ENCODE assay signal across 1 cellular context in the genomic region with DNA sequence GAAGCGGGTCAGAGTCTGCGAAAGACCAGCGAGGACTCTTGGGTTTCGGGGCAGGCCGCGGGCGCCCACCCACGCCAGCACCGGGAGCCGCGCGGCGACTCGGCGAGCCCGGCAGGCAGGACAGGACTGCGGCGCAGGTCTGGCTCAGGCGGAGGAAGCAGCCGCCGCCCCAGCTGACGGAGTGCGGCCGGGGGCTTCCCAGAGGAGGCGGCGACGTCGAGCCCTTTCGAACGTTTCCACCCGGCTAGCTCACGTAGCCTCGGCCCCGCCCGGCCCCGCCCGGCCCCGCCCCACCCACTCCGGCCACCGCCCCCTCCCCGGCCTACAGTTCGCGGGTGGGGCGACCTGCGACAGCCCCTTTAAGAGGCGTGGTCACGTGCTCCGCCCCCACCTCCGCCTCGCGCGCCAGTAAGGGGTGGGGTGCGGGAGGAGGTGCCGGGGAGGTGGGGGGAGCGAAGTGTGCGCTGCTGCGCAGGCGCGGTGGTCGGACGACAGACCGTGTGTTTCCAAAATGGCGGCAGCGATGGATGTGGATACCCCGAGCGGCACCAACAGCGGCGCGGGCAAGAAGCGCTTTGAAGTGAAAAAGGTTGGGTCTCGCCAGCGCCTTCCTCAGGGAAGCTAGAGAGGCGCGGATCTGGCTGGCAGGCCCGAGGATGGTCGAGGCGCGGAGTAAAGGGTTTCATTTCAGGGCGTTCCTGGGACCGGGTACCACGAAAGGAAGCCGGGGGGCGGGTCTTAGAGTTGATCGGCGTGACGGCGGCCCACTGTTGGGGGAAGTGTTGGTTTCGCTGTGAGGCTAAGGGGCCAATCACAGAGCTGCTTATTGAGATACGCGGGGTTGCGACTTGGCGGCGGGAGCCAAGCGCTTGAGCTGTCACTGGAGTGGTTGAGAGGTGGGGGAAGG.
TF ChIP-seq lines count a peak whose summit lies in the region.

A gene (plus strand): TSS at position 491 of the 907 bp plus-strand sequence. CDS start 21 bp downstream, at position 512.

TF ChIP-seq in K562, 482 proteins besides CTCF, POLR2A, EP300 and RAD21 (continued from another document and continues in another):
- TF ChIP-seq NCOA2 (IDR thresholded peaks at IDR 0.05; ENCODE audit: partially characterized antibody in 2 of 2) (no peak), RB1 (IDR thresholded peaks at IDR 0.05; ENCODE audit: low read depth) (peak; percentile 52; the same call in 1 of the 2 replicates), NCOA1 (IDR thresholded peaks at IDR 0.05; ENCODE audit: low read depth) (no peak), GATAD2A (IDR thresholded peaks at IDR 0.05) (no peak), GTF2E2 (tag; IDR thresholded peaks at IDR 0.05) (peak; percentile 27; the same call in 1 of the 2 replicates), ZNF282 (CRISPR knock-in tag; IDR thresholded peaks at IDR 0.05) (no peak), E2F3 (CRISPR knock-in tag; IDR thresholded peaks at IDR 0.05) (no peak), KDM2B (CRISPR knock-in tag; IDR thresholded peaks at IDR 0.05) (no peak), GTF2F1 (IDR thresholded peaks at IDR 0.05; ENCODE audit: low read depth, low read length) (0 out of 2 replicates have a peak, but pooled peaks have one; percentile 27), KAT7 (CRISPR knock-in tag; IDR thresholded peaks at IDR 0.05; ENCODE audit: borderline replicate concordance) (peak; percentile 57; the same call in 1 of the 2 replicates), NBN (IDR thresholded peaks at IDR 0.05; ENCODE audit: low read depth) (0 out of 2 replicates have a peak, but pooled peaks have one; percentile 31), PTRF (tag; IDR thresholded peaks at IDR 0.05) (no peak), ZNF217 (CRISPR knock-in tag; IDR thresholded peaks at IDR 0.05) (no peak), ZNF184 (CRISPR knock-in tag; IDR thresholded peaks at IDR 0.05) (no peak), KDM5B (IDR thresholded peaks at IDR 0.05; ENCODE audit: insufficient replicate concordance, low read depth, low read length) (peak; percentile 83), ZNF41 (CRISPR knock-in tag; conservative IDR thresholded peaks at IDR 0.05) (no peak), ZBTB17 (CRISPR knock-in tag; IDR thresholded peaks at IDR 0.05) (no peak; the same call in 1 of the 2 replicates), ZNF408 (CRISPR knock-in tag; IDR thresholded peaks at IDR 0.05; ENCODE audit: low read depth) (no peak)
- TF ChIP-seq, protein P1, sequence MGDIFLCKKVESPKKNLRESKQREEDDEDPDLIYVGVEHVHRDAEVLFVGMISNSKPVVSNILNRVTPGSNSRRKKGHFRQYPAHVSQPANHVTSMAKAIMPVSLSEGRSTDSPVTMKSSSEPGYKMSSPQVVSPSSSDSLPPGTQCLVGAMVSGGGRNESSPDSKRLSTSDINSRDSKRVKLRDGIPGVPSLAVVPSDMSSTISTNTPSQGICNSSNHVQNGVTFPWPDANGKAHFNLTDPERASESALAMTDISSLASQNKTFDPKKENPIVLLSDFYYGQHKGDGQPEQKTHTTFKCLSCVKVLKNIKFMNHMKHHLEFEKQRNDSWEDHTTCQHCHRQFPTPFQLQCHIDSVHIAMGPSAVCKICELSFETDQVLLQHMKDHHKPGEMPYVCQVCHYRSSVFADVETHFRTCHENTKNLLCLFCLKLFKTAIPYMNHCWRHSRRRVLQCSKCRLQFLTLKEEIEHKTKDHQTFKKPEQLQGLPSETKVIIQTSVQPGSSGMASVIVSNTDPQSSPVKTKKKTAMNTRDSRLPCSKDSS (IDR thresholded peaks at IDR 0.05; ENCODE audit: low read depth, partially characterized antibody): no peak
- TF ChIP-seq, protein P2, sequence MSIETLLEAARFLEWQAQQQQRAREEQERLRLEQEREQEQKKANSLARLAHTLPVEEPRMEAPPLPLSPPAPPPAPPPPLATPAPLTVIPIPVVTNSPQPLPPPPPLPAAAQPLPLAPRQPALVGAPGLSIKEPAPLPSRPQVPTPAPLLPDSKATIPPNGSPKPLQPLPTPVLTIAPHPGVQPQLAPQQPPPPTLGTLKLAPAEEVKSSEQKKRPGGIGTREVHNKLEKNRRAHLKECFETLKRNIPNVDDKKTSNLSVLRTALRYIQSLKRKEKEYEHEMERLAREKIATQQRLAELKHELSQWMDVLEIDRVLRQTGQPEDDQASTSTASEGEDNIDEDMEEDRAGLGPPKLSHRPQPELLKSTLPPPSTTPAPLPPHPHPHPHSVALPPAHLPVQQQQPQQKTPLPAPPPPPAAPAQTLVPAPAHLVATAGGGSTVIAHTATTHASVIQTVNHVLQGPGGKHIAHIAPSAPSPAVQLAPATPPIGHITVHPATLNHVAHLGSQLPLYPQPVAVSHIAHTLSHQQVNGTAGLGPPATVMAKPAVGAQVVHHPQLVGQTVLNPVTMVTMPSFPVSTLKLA (conservative IDR thresholded peaks at IDR 0.05): peak; percentile 76 to 80
- TF ChIP-seq, protein P3, sequence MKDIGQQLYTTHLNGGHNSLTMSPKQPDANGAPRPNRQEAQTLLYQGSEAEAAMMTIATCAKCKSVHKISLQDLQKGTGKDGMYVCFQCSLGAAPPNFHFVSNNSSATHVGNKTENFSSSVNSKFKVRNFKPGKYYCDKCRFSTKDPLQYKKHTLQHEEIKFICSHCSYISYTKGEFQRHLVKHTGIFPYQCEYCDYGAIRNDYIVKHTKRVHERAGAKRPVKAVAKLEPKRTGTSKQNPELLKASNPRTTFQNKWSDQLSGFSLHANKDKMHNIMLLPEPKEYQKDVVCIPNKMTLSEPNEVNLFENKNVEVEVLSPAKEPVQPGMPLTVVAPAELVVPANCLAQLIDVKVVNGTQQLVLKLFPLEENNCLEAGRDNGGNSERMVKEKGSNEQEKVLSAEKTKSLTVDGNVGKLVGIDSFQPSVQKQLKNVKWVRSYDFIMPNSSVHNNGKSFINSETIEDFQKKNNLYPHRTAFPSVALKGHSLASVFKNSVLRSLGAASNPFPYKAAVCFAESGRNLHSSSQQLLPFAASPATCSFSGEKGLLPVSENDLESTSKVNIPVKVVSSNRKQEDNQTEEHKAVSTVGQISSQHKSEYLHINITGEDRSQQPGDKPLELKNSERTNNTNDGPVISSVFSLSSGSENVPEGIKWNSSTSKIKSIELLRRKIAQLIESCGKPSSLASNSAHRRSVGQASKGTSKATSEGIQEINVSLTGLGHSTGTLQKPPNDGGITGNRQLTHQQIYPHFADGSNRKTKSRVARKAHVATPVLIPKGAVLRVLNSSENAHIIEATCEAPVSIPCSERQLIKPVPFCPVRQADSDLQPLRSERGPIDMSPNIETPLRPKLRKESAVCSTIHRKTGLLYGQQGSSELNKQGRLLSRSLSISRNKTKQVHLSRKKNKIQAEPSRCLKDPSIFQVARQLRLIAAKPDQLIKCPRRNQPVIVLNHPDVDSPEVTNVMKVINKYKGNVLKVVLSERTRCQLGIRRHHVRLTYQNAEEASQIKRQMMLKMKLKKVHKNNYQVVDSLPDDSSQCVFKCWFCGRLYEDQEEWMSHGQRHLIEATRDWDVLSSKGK (CRISPR knock-in tag; IDR thresholded peaks at IDR 0.05): no peak
- TF ChIP-seq, protein P4, sequence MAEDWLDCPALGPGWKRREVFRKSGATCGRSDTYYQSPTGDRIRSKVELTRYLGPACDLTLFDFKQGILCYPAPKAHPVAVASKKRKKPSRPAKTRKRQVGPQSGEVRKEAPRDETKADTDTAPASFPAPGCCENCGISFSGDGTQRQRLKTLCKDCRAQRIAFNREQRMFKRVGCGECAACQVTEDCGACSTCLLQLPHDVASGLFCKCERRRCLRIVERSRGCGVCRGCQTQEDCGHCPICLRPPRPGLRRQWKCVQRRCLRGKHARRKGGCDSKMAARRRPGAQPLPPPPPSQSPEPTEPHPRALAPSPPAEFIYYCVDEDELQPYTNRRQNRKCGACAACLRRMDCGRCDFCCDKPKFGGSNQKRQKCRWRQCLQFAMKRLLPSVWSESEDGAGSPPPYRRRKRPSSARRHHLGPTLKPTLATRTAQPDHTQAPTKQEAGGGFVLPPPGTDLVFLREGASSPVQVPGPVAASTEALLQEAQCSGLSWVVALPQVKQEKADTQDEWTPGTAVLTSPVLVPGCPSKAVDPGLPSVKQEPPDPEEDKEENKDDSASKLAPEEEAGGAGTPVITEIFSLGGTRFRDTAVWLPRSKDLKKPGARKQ (CRISPR knock-in tag; IDR thresholded peaks at IDR 0.05): no peak
- TF ChIP-seq, protein P5, sequence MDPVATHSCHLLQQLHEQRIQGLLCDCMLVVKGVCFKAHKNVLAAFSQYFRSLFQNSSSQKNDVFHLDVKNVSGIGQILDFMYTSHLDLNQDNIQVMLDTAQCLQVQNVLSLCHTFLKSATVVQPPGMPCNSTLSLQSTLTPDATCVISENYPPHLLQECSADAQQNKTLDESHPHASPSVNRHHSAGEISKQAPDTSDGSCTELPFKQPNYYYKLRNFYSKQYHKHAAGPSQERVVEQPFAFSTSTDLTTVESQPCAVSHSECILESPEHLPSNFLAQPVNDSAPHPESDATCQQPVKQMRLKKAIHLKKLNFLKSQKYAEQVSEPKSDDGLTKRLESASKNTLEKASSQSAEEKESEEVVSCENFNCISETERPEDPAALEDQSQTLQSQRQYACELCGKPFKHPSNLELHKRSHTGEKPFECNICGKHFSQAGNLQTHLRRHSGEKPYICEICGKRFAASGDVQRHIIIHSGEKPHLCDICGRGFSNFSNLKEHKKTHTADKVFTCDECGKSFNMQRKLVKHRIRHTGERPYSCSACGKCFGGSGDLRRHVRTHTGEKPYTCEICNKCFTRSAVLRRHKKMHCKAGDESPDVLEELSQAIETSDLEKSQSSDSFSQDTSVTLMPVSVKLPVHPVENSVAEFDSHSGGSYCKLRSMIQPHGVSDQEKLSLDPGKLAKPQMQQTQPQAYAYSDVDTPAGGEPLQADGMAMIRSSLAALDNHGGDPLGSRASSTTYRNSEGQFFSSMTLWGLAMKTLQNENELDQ (CRISPR knock-in tag; IDR thresholded peaks at IDR 0.05; ENCODE audit: borderline replicate concordance): no peak
- TF ChIP-seq, protein P6, sequence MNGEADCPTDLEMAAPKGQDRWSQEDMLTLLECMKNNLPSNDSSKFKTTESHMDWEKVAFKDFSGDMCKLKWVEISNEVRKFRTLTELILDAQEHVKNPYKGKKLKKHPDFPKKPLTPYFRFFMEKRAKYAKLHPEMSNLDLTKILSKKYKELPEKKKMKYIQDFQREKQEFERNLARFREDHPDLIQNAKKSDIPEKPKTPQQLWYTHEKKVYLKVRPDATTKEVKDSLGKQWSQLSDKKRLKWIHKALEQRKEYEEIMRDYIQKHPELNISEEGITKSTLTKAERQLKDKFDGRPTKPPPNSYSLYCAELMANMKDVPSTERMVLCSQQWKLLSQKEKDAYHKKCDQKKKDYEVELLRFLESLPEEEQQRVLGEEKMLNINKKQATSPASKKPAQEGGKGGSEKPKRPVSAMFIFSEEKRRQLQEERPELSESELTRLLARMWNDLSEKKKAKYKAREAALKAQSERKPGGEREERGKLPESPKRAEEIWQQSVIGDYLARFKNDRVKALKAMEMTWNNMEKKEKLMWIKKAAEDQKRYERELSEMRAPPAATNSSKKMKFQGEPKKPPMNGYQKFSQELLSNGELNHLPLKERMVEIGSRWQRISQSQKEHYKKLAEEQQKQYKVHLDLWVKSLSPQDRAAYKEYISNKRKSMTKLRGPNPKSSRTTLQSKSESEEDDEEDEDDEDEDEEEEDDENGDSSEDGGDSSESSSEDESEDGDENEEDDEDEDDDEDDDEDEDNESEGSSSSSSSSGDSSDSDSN (IDR thresholded peaks at IDR 0.05; ENCODE audit: borderline replicate concordance in 1 of 2, low read depth in 2 of 2, low read length in 2 of 2): peak; percentile 82 to 96; a peak in 3 of 4 replicates
- TF ChIP-seq, protein P7, sequence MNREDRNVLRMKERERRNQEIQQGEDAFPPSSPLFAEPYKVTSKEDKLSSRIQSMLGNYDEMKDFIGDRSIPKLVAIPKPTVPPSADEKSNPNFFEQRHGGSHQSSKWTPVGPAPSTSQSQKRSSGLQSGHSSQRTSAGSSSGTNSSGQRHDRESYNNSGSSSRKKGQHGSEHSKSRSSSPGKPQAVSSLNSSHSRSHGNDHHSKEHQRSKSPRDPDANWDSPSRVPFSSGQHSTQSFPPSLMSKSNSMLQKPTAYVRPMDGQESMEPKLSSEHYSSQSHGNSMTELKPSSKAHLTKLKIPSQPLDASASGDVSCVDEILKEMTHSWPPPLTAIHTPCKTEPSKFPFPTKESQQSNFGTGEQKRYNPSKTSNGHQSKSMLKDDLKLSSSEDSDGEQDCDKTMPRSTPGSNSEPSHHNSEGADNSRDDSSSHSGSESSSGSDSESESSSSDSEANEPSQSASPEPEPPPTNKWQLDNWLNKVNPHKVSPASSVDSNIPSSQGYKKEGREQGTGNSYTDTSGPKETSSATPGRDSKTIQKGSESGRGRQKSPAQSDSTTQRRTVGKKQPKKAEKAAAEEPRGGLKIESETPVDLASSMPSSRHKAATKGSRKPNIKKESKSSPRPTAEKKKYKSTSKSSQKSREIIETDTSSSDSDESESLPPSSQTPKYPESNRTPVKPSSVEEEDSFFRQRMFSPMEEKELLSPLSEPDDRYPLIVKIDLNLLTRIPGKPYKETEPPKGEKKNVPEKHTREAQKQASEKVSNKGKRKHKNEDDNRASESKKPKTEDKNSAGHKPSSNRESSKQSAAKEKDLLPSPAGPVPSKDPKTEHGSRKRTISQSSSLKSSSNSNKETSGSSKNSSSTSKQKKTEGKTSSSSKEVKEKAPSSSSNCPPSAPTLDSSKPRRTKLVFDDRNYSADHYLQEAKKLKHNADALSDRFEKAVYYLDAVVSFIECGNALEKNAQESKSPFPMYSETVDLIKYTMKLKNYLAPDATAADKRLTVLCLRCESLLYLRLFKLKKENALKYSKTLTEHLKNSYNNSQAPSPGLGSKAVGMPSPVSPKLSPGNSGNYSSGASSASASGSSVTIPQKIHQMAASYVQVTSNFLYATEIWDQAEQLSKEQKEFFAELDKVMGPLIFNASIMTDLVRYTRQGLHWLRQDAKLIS (CRISPR knock-in tag; IDR thresholded peaks at IDR 0.05): no peak
